Comparison of ENCODE assay signal across 27 cellular contexts in the genomic region with DNA sequence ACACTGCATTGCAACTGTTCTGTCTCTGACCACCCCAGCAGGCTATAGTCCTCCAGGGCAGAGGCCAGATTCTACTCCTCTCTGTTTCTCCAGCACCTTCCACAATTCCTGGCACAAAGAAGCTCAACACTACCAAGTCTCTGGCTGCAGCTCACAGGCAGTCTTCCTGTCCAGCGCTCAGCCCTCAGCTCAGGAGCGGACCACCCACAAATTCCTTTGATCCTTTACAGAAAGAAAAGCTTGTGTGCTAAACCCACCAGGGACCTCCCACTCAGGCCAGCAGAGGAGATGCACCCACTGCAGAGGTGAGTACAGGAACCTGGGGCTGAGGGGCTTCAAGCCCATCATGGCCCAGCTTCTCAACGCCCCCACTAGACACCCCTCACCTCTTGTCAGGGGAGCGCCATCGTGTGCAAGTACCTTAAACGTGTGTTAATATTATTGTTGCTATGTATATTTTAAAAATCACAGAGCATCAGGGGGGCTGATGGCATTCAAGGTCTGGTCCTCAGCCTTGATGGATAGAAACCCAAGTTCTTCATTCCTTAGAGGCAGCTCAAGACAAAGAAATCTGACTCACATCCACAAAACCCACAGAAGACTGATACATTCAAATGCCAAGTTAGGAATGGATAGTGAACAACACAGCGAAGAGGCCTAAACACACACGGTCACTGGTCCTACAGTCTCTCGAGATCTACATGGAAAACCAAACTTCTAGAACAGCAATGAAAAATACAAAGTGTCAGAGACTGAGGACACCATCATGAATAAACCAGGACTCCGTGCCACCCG. TPM values are rescaled to one million over a fixed set of nuclear protein-coding genes. Genes with fewer than 3 reads are reported as not detected.
DNase-seq lines count a peak whose midpoint lies in the region; TF ChIP-seq lines count a peak whose summit lies in the region.
"Had no signal": no experiment of that assay in that cellular context is flagged by ENCODE, and none has a peak within 500 bp of the region (broad histone marks: within the 10 kb centered on the region; RNA-seq: fewer than 3 reads in every experiment).

No MANE protein-coding gene starts in this region.

- no peak overlapping the region for H3K4me3 ChIP-seq in GM23248
- peak overlapping the region; percentile 72 for H3K4me3 ChIP-seq in Loucy (ENCODE audit: low read length, poor library complexity, severe bottlenecking)
- H3K4me3 ChIP-seq in neural progenitor cell: no peak overlapping the region
- H3K4me3 ChIP-seq in smooth muscle cell: no peak overlapping the region
- H3K4me3 ChIP-seq: breast epithelium, pancreas, testis had no signal

- H3K4me1 Mint-ChIP-seq in neural progenitor cell: peaks cover 65% of the 10 kb centered on the region

- H3K27me3 ChIP-seq in GM23248 (replicated peaks; ENCODE audit: insufficient read depth): no peaks in the 10 kb centered on the region
- H3K27me3 ChIP-seq in Loucy (ENCODE audit: insufficient read depth, low read length, poor library complexity, severe bottlenecking): no peaks in the 10 kb centered on the region
- H3K27me3 ChIP-seq in neural progenitor cell: no peaks in the 10 kb centered on the region
- H3K27me3 ChIP-seq in smooth muscle cell (ENCODE audit: low read depth): no peaks in the 10 kb centered on the region
- H3K27me3 ChIP-seq: breast epithelium, pancreas, testis had no signal

- no peak overlapping the region for H3K9ac ChIP-seq in GM23248
- peak overlapping the region; percentile 72 for H3K9ac ChIP-seq in Loucy (ENCODE audit: low read depth, low read length, poor library complexity, severe bottlenecking)
- H3K9ac ChIP-seq in neural progenitor cell: no peak overlapping the region
- H3K9ac ChIP-seq in smooth muscle cell (ENCODE audit: low read depth): no peak overlapping the region

- peak; percentile 9 for DNase-seq in GM23248
- peak; percentile 35 for DNase-seq in cerebellum (ENCODE audit: low spot score)
- DNase-seq in neural progenitor cell (ENCODE audit: low spot score): peak; percentile 67
- DNase-seq in smooth muscle cell (lab: John Stamatoyannopoulos, UW; ENCODE audit: unreplicated experiment): no peak
- no peak for DNase-seq in NCI-H82 (lab: John Stamatoyannopoulos, UW)
- DNase-seq in GM20000 (ENCODE audit: low spot score): no peak
- DNase-seq: activated CD4-positive, alpha-beta T cell treated with anti-CD3 and anti-CD28 coated beads for 1 hour; activated naive CD8-positive, alpha-beta T cell treated with anti-CD3 and anti-CD28 coated beads, Interleukin-2, amount 10 ng/mL, durations not matched to agents 7 days and 5 days; activated T-cell treated with anti-CD3 and anti-CD28 coated beads, Interleukin-2, amount 50 U/mL, for 48 hours; CD8-positive, alpha-beta memory T cell; DMS53; glutamatergic neuron; HFFc6; left cardiac atrium; naive thymus-derived CD4-positive, alpha-beta T cell; NCI-H1092 treated with DMSO at 0.1 percent for 48 hours; NCI-H2029 treated with DMSO at 0.1 percent for 48 hours; NCI-H345; pancreas; PC-3; SIG-M5; T-cell; testis had no signal

- H3K4me2 ChIP-seq in GM23248 (ENCODE audit: unreplicated experiment) (no peak overlapping the region), Loucy (ENCODE audit: low read depth, low read length, poor library complexity, severe bottlenecking) (peak overlapping the region; percentile 79), neural progenitor cell (no peak overlapping the region), smooth muscle cell (no peak overlapping the region)

- H4K20me1 ChIP-seq in GM23248 (ENCODE audit: insufficient read depth) (no peaks in the 10 kb centered on the region), Loucy (ENCODE audit: insufficient read depth, low read length, poor library complexity, severe bottlenecking) (peaks cover 1% of the 10 kb centered on the region), neural progenitor cell (ENCODE audit: low read depth) (peaks cover 92% of the 10 kb centered on the region), smooth muscle cell (ENCODE audit: low read depth) (peaks cover 68% of the 10 kb centered on the region)

- H3K27ac Mint-ChIP-seq in neural progenitor cell: peak overlapping the region; percentile 11
- H3K27ac Mint-ChIP-seq: activated naive CD8-positive, alpha-beta T cell treated with anti-CD3 and anti-CD28 coated beads, Interleukin-2, amount 10 ng/mL, durations not matched to agents 7 days and 5 days; CD8-positive, alpha-beta memory T cell; dendritic cell treated with granulocyte-macrophage colony-stimulating factor and Interleukin-4, amounts not matched to agents 40 ng/mL and 50 ng/mL, for 4 days; HFFc6; T-cell had no signal

- H3K9me2 ChIP-seq in GM23248 (ENCODE audit: insufficient read depth): no peaks in the 10 kb centered on the region
- no peaks in the 10 kb centered on the region for H3K9me2 ChIP-seq in Loucy (replicated peaks; ENCODE audit: low read depth, low read length)

- H3K79me2 ChIP-seq in GM23248 (ENCODE audit: insufficient read depth) (peaks cover 52% of the 10 kb centered on the region), Loucy (ENCODE audit: insufficient read depth, low read length) (peaks cover 78% of the 10 kb centered on the region), neural progenitor cell (ENCODE audit: low read depth) (peaks cover 96% of the 10 kb centered on the region), smooth muscle cell (ENCODE audit: low read depth) (peaks cover 46% of the 10 kb centered on the region)

- TF ChIP-seq CTCF in Loucy (conservative IDR thresholded peaks at IDR 0.05; ENCODE audit: low read length): no peak
- TF ChIP-seq CTCF in neural progenitor cell (IDR thresholded peaks at IDR 0.05): no peak
- no peak for TF ChIP-seq CTCF in smooth muscle cell (IDR thresholded peaks at IDR 0.05; ENCODE audit: borderline replicate concordance, insufficient read depth, poor library complexity, severe bottlenecking)
- TF ChIP-seq CTCF in GM20000 (IDR thresholded peaks at IDR 0.05; ENCODE audit: extremely low read depth, missing control alignments): no peak

- no peak overlapping the region for H3K4me3 Mint-ChIP-seq in neural progenitor cell
- H3K4me3 Mint-ChIP-seq: activated naive CD8-positive, alpha-beta T cell treated with anti-CD3 and anti-CD28 coated beads, Interleukin-2, amount 10 ng/mL, durations not matched to agents 7 days and 5 days; dendritic cell treated with granulocyte-macrophage colony-stimulating factor and Interleukin-4, amounts not matched to agents 40 ng/mL and 50 ng/mL, for 4 days; HFFc6; naive thymus-derived CD4-positive, alpha-beta T cell; T-cell had no signal

- H3K36me3 Mint-ChIP-seq in neural progenitor cell: peaks cover 8% of the 10 kb centered on the region

- WGBS in GM23248 (ENCODE audit: low coverage in 1 of 2, low lambda C conversion rate in 2 of 2, missing lambda C conversion rate in 2 of 2), 2 experiments: 91 to 92% methylated on average over 11 of the region's 11 CpGs
- 96% methylated on average over 11 of the region's 11 CpGs for WGBS in smooth muscle cell (ENCODE audit: low lambda C conversion rate)

- peaks cover 2% of the 10 kb centered on the region for H3K27me3 Mint-ChIP-seq in neural progenitor cell (ENCODE audit: insufficient read depth, low read depth)
- H3K27me3 Mint-ChIP-seq: activated naive CD8-positive, alpha-beta T cell treated with anti-CD3 and anti-CD28 coated beads, Interleukin-2, amount 10 ng/mL, durations not matched to agents 7 days and 5 days; CD8-positive, alpha-beta memory T cell; dendritic cell treated with granulocyte-macrophage colony-stimulating factor and Interleukin-4, amounts not matched to agents 40 ng/mL and 50 ng/mL, for 4 days; naive thymus-derived CD4-positive, alpha-beta T cell; T-cell had no signal

- H3F3A ChIP-seq in GM23248 (ENCODE audit: insufficient read depth): no peaks in the 10 kb centered on the region
- no peaks in the 10 kb centered on the region; the same call in 1 of the 2 replicates for H3F3A ChIP-seq in Loucy (ENCODE audit: low read depth)
- H3F3A ChIP-seq in neural progenitor cell (ENCODE audit: low read depth): peaks cover 7% of the 10 kb centered on the region
- peaks cover 5% of the 10 kb centered on the region for H3F3A ChIP-seq in smooth muscle cell (ENCODE audit: low read depth)

- H3K9me3 ChIP-seq in GM23248 (ENCODE audit: low read depth) (no peaks in the 10 kb centered on the region), Loucy (ENCODE audit: insufficient read depth, low read depth, low read length) (no peaks in the 10 kb centered on the region), neural progenitor cell (ENCODE audit: low read depth) (no peaks in the 10 kb centered on the region), smooth muscle cell (replicated peaks; ENCODE audit: low read depth) (no peaks in the 10 kb centered on the region)
- H3K9me3 ChIP-seq: breast epithelium, pancreas, testis had no signal

- no peak overlapping the region for H3K27ac ChIP-seq in GM23248
- H3K27ac ChIP-seq in neural progenitor cell: no peak overlapping the region
- no peak overlapping the region for H3K27ac ChIP-seq in smooth muscle cell (ENCODE audit: low read depth)
- H3K27ac ChIP-seq: breast epithelium, pancreas, testis had no signal

- H3K4me1 ChIP-seq in GM23248 (ENCODE audit: insufficient read depth) (peaks cover 13% of the 10 kb centered on the region), Loucy (ENCODE audit: insufficient read depth, low read length, poor library complexity, severe bottlenecking) (peaks cover 62% of the 10 kb centered on the region), neural progenitor cell (peaks cover 48% of the 10 kb centered on the region), smooth muscle cell (ENCODE audit: low read depth) (peaks cover 31% of the 10 kb centered on the region)
- H3K4me1 ChIP-seq: breast epithelium, pancreas had no signal

- H3K9me3 Mint-ChIP-seq in neural progenitor cell: peaks cover 2% of the 10 kb centered on the region
- H3K9me3 Mint-ChIP-seq: activated naive CD8-positive, alpha-beta T cell treated with anti-CD3 and anti-CD28 coated beads, Interleukin-2, amount 10 ng/mL, durations not matched to agents 7 days and 5 days; CD8-positive, alpha-beta memory T cell; dendritic cell treated with granulocyte-macrophage colony-stimulating factor and Interleukin-4, amounts not matched to agents 40 ng/mL and 50 ng/mL, for 4 days; HFFc6; T-cell had no signal

- H2AFZ ChIP-seq in GM23248 (no peak overlapping the region), Loucy (ENCODE audit: low read length) (no peak overlapping the region), neural progenitor cell (replicated peaks) (no peak overlapping the region), smooth muscle cell (ENCODE audit: low read depth) (no peak overlapping the region)

- in situ Hi-C loops in GM23248 (cut with MboI): no loop called here

- no peaks in the 10 kb centered on the region for H3K36me3 ChIP-seq in GM23248 (ENCODE audit: low read depth)
- H3K36me3 ChIP-seq in Loucy (ENCODE audit: insufficient read depth, low read length): peaks cover 3% of the 10 kb centered on the region; the same call in 1 of the 2 replicates
- H3K36me3 ChIP-seq in neural progenitor cell: no peaks in the 10 kb centered on the region
- no peaks in the 10 kb centered on the region for H3K36me3 ChIP-seq in smooth muscle cell (ENCODE audit: low read depth)
- H3K36me3 ChIP-seq: breast epithelium, pancreas had no signal

RNA-seq across cellular contexts. Expression of gene HSDL1, which starts 8.4 kb away (rescaled TPM):
- 17.0 and 19.9 TPM in 2 replicates for total RNA-seq in GM23248 (2014; rRNA removed; shearing (Covaris generic))
- 10.8 and 12.0 TPM in 2 replicates for polyA plus RNA-seq in GM23248 (2016; fragmentation: Nextera tagmentation; extraction: Ambion mirVana)
- 101 TPM for total RNA-seq in cerebellum
- 71.8 and 101 TPM in 2 replicates for total RNA-seq in neural progenitor cell (ENCODE audit: low replicate concordance)
- total RNA-seq in smooth muscle cell: 27.3 and 32.6 TPM in 2 replicates
- 15.4 and 20.4 TPM in 2 replicates for polyA plus RNA-seq in smooth muscle cell

RNA-seq across cellular contexts. Expression of gene DNAAF1, which starts 8.6 kb away (rescaled TPM):
- not detected in 2 replicates for total RNA-seq in GM23248 (2014; rRNA removed; shearing (Covaris generic))
- not detected in 2 replicates for polyA plus RNA-seq in GM23248 (2016; fragmentation: Nextera tagmentation; extraction: Ambion mirVana)
- 0.73 TPM for total RNA-seq in cerebellum
- 0.11 and 0.12 TPM in 2 replicates for total RNA-seq in neural progenitor cell (ENCODE audit: low replicate concordance)
- 0.09 TPM in 1 of 2 replicates, not detected in the other for total RNA-seq in smooth muscle cell
- 0.06 TPM in 1 of 2 replicates, not detected in the other for polyA plus RNA-seq in smooth muscle cell
- total RNA-seq: activated naive CD8-positive, alpha-beta T cell treated with anti-CD3 and anti-CD28 coated beads, Interleukin-2, amount 10 ng/mL, durations not matched to agents 7 days and 5 days; HFFc6; left cardiac atrium; mesenteric fat pad; PC-3 had no signal

RNA-seq across cellular contexts. Expression of gene MBTPS1, which starts 19.8 kb away (rescaled TPM):
- total RNA-seq in GM23248 (2014; rRNA removed; shearing (Covaris generic)): 95.7 and 103 TPM in 2 replicates
- polyA plus RNA-seq in GM23248 (2016; fragmentation: Nextera tagmentation; extraction: Ambion mirVana) (84.0 and 88.1 TPM in 2 replicates), smooth muscle cell (60.6 and 68.9 TPM in 2 replicates)
- total RNA-seq in cerebellum (94.9 TPM), neural progenitor cell (ENCODE audit: low replicate concordance) (52.3 and 54.4 TPM in 2 replicates), smooth muscle cell (51.9 and 52.2 TPM in 2 replicates)

RNA-seq across cellular contexts. Expression of gene TAF1C, which starts 50.3 kb away (rescaled TPM):
- 24.7 and 31.5 TPM in 2 replicates for total RNA-seq in GM23248 (2014; rRNA removed; shearing (Covaris generic))
- polyA plus RNA-seq in GM23248 (2016; fragmentation: Nextera tagmentation; extraction: Ambion mirVana): 13.5 and 18.1 TPM in 2 replicates
- total RNA-seq in cerebellum: 24.9 TPM
- 23.3 and 70.3 TPM in 2 replicates for total RNA-seq in neural progenitor cell (ENCODE audit: low replicate concordance)
- total RNA-seq in smooth muscle cell: 13.3 and 17.1 TPM in 2 replicates
- 35.5 and 37.3 TPM in 2 replicates for polyA plus RNA-seq in smooth muscle cell

RNA-seq across cellular contexts. Expression of gene ADAD2, which starts 54.4 kb away (rescaled TPM):
- not detected in 2 replicates for total RNA-seq in GM23248 (2014; rRNA removed; shearing (Covaris generic))
- polyA plus RNA-seq in GM23248 (2016; fragmentation: Nextera tagmentation; extraction: Ambion mirVana): not detected in 2 replicates
- not detected for total RNA-seq in cerebellum
- not detected in 2 replicates for total RNA-seq in neural progenitor cell (ENCODE audit: low replicate concordance)
- not detected in 2 replicates for total RNA-seq in smooth muscle cell
- 0.48 TPM in 1 of 2 replicates, not detected in the other for polyA plus RNA-seq in smooth muscle cell
- total RNA-seq: activated naive CD8-positive, alpha-beta T cell treated with anti-CD3 and anti-CD28 coated beads, Interleukin-2, amount 10 ng/mL, durations not matched to agents 7 days and 5 days; HFFc6; mesenteric fat pad; PC-3 had no signal
- polyA plus RNA-seq: CD8-positive, alpha-beta memory T cell; naive thymus-derived CD4-positive, alpha-beta T cell had no signal

Comparison
In these comparisons a context has a peak if more than half of its experiments do, and no peak if none do; other contexts are left out.
1. DNase-seq: peak in GM23248 (single experiment), cerebellum (single experiment) and neural progenitor cell (single experiment); none in smooth muscle cell (single experiment), NCI-H82 (single experiment) and GM20000 (single experiment).